Comparison of ENCODE assay signal across 22 cellular contexts in the genomic region with DNA sequence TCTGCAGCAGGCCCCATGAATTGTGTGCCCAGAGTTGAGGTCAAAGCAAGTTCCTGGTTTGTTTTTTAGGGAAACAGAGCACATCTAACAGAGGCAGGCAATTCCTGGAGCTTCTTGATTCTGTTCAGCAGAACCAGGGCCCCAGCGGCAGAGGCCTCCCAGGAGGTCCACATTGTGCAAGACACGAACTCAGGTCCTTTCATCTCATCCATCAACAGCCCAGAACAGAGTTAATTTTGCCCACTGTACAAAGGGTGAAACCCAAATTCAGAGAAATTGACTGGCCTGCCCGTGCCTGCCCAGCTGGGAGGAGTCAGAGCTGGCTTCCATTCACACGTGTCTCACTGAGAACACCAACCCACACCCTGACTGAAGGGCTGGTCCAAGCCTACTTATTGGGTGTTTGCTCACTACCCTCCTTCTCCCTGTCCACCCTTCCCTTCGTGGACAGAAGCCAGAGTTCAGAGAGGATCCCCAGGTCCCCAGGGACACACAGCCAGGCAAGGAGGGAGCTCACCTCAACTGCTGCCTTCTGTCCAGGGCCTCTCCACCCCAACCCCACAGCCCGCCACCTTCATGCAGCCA.
"Had no signal": no experiment of that assay in that cellular context is flagged by ENCODE, and none has a peak within 500 bp of the region (broad histone marks: within the 10 kb centered on the region; RNA-seq: fewer than 3 reads in every experiment).

No MANE protein-coding gene starts in this region.

- H3K9me3 ChIP-seq: left lung, prostate gland, SJSA1, upper lobe of left lung had no signal

- H3K36me3 Mint-ChIP-seq: activated CD4-positive, alpha-beta memory T cell treated with anti-CD3 and anti-CD28 coated beads for 36 hours; activated naive CD8-positive, alpha-beta T cell treated with anti-CD3 and anti-CD28 coated beads, Interleukin-2, amount 10 ng/mL, durations not matched to agents 7 days and 5 days; natural killer cell; stimulated activated effector memory CD8-positive, alpha-beta T cell treated with anti-CD3 and anti-CD28 coated beads, Interleukin-12 subunit alpha, Interleukin-12 subunit beta, amount 100 ng/mL, for 72 hours had no signal

- H3K36me3 ChIP-seq: breast epithelium, left lung, prostate gland, SJSA1, upper lobe of left lung had no signal

- H3K27me3 Mint-ChIP-seq: activated naive CD8-positive, alpha-beta T cell treated with anti-CD3 and anti-CD28 coated beads, Interleukin-2, amount 10 ng/mL, durations not matched to agents 7 days and 5 days had no signal

- H3K27me3 ChIP-seq: upper lobe of left lung had no signal

- H3K4me3 ChIP-seq: breast epithelium, left lung, lung, prostate gland, SJSA1, upper lobe of left lung had no signal

- H3K4me1 ChIP-seq: breast epithelium, left lung, prostate gland, SJSA1, upper lobe of left lung had no signal

- DNase-seq: activated CD4-positive, alpha-beta memory T cell treated with anti-CD3 and anti-CD28 coated beads for 36 hours; activated CD4-positive, alpha-beta T cell treated with anti-CD3 and anti-CD28 coated beads for 36 hours; activated naive CD4-positive, alpha-beta T cell treated with anti-CD3 and anti-CD28 coated beads for 36 hours; activated naive CD8-positive, alpha-beta T cell treated with anti-CD3 and anti-CD28 coated beads, Interleukin-2, amount 10 ng/mL, durations not matched to agents 7 days and 5 days; activated T-cell treated with anti-CD3 and anti-CD28 coated beads, Interleukin-2, amount 50 U/mL, for 4 hours; amniotic stem cell; cerebellar nuclear complex; foreskin fibroblast; natural killer cell; right cardiac atrium; stimulated activated CD4-positive, alpha-beta T cell treated with anti-CD3 and anti-CD28 coated beads, Interleukin-12 subunit alpha, Interleukin-12 subunit beta, amount 100 ng/mL, for 4 hours; stimulated activated naive CD8-positive, alpha-beta T cell treated with anti-CD3 and anti-CD28 coated beads, Interleukin-15, amount 100 ng/mL, for 72 hours; T-helper 1 cell had no signal

- H3K4me1 Mint-ChIP-seq: activated CD4-positive, alpha-beta T cell treated with anti-CD3 and anti-CD28 coated beads for 36 hours; activated naive CD8-positive, alpha-beta T cell treated with anti-CD3 and anti-CD28 coated beads, Interleukin-2, amount 10 ng/mL, durations not matched to agents 7 days and 5 days; mesothelial cell of epicardium; natural killer cell; stimulated activated naive CD8-positive, alpha-beta T cell treated with anti-CD3 and anti-CD28 coated beads, Interleukin-15, amount 100 ng/mL, for 72 hours had no signal

- H3K4me3 Mint-ChIP-seq: activated CD4-positive, alpha-beta memory T cell treated with anti-CD3 and anti-CD28 coated beads for 36 hours; activated CD4-positive, alpha-beta T cell treated with anti-CD3 and anti-CD28 coated beads for 36 hours; activated naive CD4-positive, alpha-beta T cell treated with anti-CD3 and anti-CD28 coated beads for 36 hours; activated naive CD8-positive, alpha-beta T cell treated with anti-CD3 and anti-CD28 coated beads, Interleukin-2, amount 10 ng/mL, durations not matched to agents 7 days and 5 days; activated T-cell treated with anti-CD3 and anti-CD28 coated beads, Interleukin-2, amount 50 U/mL, for 4 hours; mesothelial cell of epicardium; natural killer cell; stimulated activated effector memory CD8-positive, alpha-beta T cell treated with anti-CD3 and anti-CD28 coated beads, Interleukin-12 subunit alpha, Interleukin-12 subunit beta, amount 100 ng/mL, for 72 hours; stimulated activated naive CD8-positive, alpha-beta T cell treated with anti-CD3 and anti-CD28 coated beads, Interleukin-15, amount 100 ng/mL, for 72 hours had no signal

- H3K9me3 Mint-ChIP-seq: activated naive CD4-positive, alpha-beta T cell treated with anti-CD3 and anti-CD28 coated beads for 36 hours; activated naive CD8-positive, alpha-beta T cell treated with anti-CD3 and anti-CD28 coated beads, Interleukin-2, amount 10 ng/mL, durations not matched to agents 7 days and 5 days; activated T-helper 2 cell treated with anti-CD3 and anti-CD28 coated beads, Interferon-gamma antibody, Interleukin-2, Interleukin-4, amounts not matched to agents 10 μg/mL and 5 μg/mL and 100 μg/mL, durations not matched to agents 14 hours and 24 hours and 36 hours; natural killer cell had no signal

- H3K27ac Mint-ChIP-seq: activated CD4-positive, alpha-beta memory T cell treated with anti-CD3 and anti-CD28 coated beads for 36 hours; activated CD4-positive, alpha-beta T cell treated with anti-CD3 and anti-CD28 coated beads for 36 hours; activated naive CD4-positive, alpha-beta T cell treated with anti-CD3 and anti-CD28 coated beads for 36 hours; activated naive CD8-positive, alpha-beta T cell treated with anti-CD3 and anti-CD28 coated beads, Interleukin-2, amount 10 ng/mL, durations not matched to agents 7 days and 5 days; activated T-helper 2 cell treated with anti-CD3 and anti-CD28 coated beads, Interferon-gamma antibody, Interleukin-2, Interleukin-4, amounts not matched to agents 10 μg/mL and 5 μg/mL and 100 μg/mL, durations not matched to agents 14 hours and 24 hours and 36 hours; mesothelial cell of epicardium; natural killer cell; stimulated activated effector memory CD8-positive, alpha-beta T cell treated with anti-CD3 and anti-CD28 coated beads, Interleukin-12 subunit alpha, Interleukin-12 subunit beta, amount 100 ng/mL, for 72 hours; stimulated activated naive CD8-positive, alpha-beta T cell treated with anti-CD3 and anti-CD28 coated beads, Interleukin-15, amount 100 ng/mL, for 72 hours had no signal

- H3K27ac ChIP-seq: breast epithelium, left lung, prostate gland, SJSA1, upper lobe of left lung had no signal

- ATAC-seq: activated CD4-positive, alpha-beta T cell treated with anti-CD3 and anti-CD28 coated beads for 36 hours; activated T-cell treated with anti-CD3 and anti-CD28 coated beads, Interleukin-2, amount 50 U/mL, for 4 hours; left lung; natural killer cell; right cardiac atrium; stimulated activated naive CD8-positive, alpha-beta T cell treated with anti-CD3 and anti-CD28 coated beads, Interleukin-15, amount 100 ng/mL, for 72 hours had no signal
